ENCODE assay signal across 26 cellular contexts in the genomic region with DNA sequence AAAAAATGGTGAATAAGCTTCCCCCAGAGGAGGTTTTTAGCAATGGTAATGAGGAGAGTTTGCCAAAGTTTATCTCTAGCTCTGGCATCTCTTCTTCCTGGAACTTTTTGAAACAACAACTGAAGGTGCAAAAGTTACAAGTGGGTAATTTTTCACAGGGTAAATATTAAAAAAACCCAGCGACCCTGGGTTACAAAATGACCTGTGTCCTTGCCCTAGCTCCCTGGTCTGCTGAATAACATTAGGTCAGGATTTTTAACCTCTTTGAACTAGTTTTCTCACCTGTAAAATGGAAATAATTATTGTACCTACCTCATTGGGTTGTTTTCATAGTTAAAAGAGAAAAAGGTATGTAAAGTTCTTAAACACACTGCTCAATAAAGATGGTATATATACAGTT.
"Had no signal": no experiment of that assay in that cellular context is flagged by ENCODE, and none has a peak within 500 bp of the region (broad histone marks: within the 10 kb centered on the region; RNA-seq: fewer than 3 reads in every experiment).

No MANE protein-coding gene starts in this region.

- H3K4me3 ChIP-seq: ascending aorta, cardiac muscle cell, MG63, Peyer's patch, SJCRH30 had no signal

- H3K4me1 ChIP-seq: ascending aorta, Peyer's patch had no signal

- H3K9me3 ChIP-seq: ascending aorta, MG63, Peyer's patch had no signal

- H3K27me3 ChIP-seq: ascending aorta, cardiac muscle cell, MG63, Peyer's patch, SJCRH30 had no signal

- DNase-seq: activated CD4-positive, alpha-beta T cell treated with anti-CD3 and anti-CD28 coated beads for 48 hours; activated CD4-positive, alpha-beta T cell treated with anti-CD3 and anti-CD28 coated beads, Interleukin-2, amount 50 U/mL, for 4 hours; activated CD4-positive, CD25-positive, alpha-beta regulatory T cell treated with anti-CD3 and anti-CD28 coated beads, Interleukin-2, amount 50 U/mL, for 72 hours; activated CD8-positive, alpha-beta memory T cell treated with anti-CD3 and anti-CD28 coated beads, Interleukin-2, amount 10 ng/mL, durations not matched to agents 7 days and 5 days; activated effector memory CD4-positive, alpha-beta T cell treated with Interleukin-2 at 50 U/mL for 16 hours; activated naive CD4-positive, alpha-beta T cell; activated T-cell treated with anti-CD3 and anti-CD28 coated beads, Interleukin-2, amount 50 U/mL, for 24 hours; MV-4-11; NCI-H1092 treated with DMSO at 0.1 percent for 48 hours; NCI-H1417 treated with DMSO at 0.1 percent for 48 hours; NCI-H1694; NCI-H2029; NCI-H2107; NCI-H2171 treated with DMSO at 0.1 percent for 48 hours; NCI-H526; NCI-H82; NK-92 treated with Interleukin-12 subunit alpha and Interleukin-12 subunit beta, amount 100 ng/mL, for 24 hours; OCI-M1; Peyer's patch; Right ventricle myocardium superior; SJCRH30 had no signal

- ATAC-seq: activated CD8-positive, alpha-beta memory T cell treated with anti-CD3 and anti-CD28 coated beads, Interleukin-2, amount 10 ng/mL, durations not matched to agents 7 days and 5 days; WTC11 had no signal

- H3K27ac ChIP-seq: ascending aorta, cardiac muscle cell, Peyer's patch, RWPE1, SJCRH30 had no signal

- H3K36me3 ChIP-seq: ascending aorta, cardiac muscle cell, MG63, Peyer's patch, SJCRH30 had no signal
